ENCODE assay signal across 23 cellular contexts in genomic region chr16:54597222-54597621, GRCh38.
DNase-seq lines count a peak whose midpoint lies in the region; ATAC-seq, FAIRE-seq and TF ChIP-seq lines count a peak whose summit lies in the region.
"Had no signal": no experiment of that assay in that cellular context is flagged by ENCODE, and none has a peak within 500 bp of the region (broad histone marks: within the 10 kb centered on the region; RNA-seq: fewer than 3 reads in every experiment).

No MANE protein-coding gene starts in this region.

- peak overlapping the region; percentile 15 for H3K27ac Mint-ChIP-seq in neural progenitor cell
- H3K27ac Mint-ChIP-seq: B cell; CD14-positive monocyte; CD4-positive, alpha-beta memory T cell; CD4-positive, CD25-positive, alpha-beta regulatory T cell; CD8-positive, alpha-beta memory T cell had no signal

- peaks cover 27% of the 10 kb centered on the region for H3K27me3 Mint-ChIP-seq in neural progenitor cell (ENCODE audit: insufficient read depth, low read depth)

- H3K4me2 ChIP-seq in neural progenitor cell: no peak overlapping the region
- H3K4me2 ChIP-seq: A549 had no signal

- H3K27ac ChIP-seq in left lung (no peak overlapping the region), neural progenitor cell (no peak overlapping the region), upper lobe of right lung (no peak overlapping the region)
- H3K27ac ChIP-seq: 22Rv1; A549; BLaER1 treated with 17β-estradiol and CSF1 and Interleukin-3, amounts not matched to agents 10 nM and 100 nM had no signal

- FAIRE-seq in bronchial epithelial cell (lab: Jason Lieb, UNC): peak; percentile 72
- FAIRE-seq: A549, G401.6, GM12891, GM19239 had no signal

- H3K36me3 Mint-ChIP-seq in neural progenitor cell: no peaks in the 10 kb centered on the region
- H3K36me3 Mint-ChIP-seq: CD14-positive monocyte; CD4-positive, alpha-beta memory T cell; CD4-positive, CD25-positive, alpha-beta regulatory T cell; CD8-positive, alpha-beta memory T cell had no signal

- TF ChIP-seq CTCF in bronchial epithelial cell (IDR thresholded peaks at IDR 0.05; ENCODE audit: insufficient read depth, low read length, severe bottlenecking) (no peak), left lung (IDR thresholded peaks at IDR 0.05) (no peak), neural progenitor cell (IDR thresholded peaks at IDR 0.05) (no peak), upper lobe of right lung (IDR thresholded peaks at IDR 0.05) (no peak)

- H2AFZ ChIP-seq in neural progenitor cell (replicated peaks): no peak overlapping the region

- H3K4me1 Mint-ChIP-seq in neural progenitor cell: peaks cover 30% of the 10 kb centered on the region
- H3K4me1 Mint-ChIP-seq: B cell; CD14-positive monocyte; CD4-positive, alpha-beta memory T cell; CD8-positive, alpha-beta memory T cell had no signal

- H4K20me1 ChIP-seq in neural progenitor cell (ENCODE audit: low read depth): peaks cover 21% of the 10 kb centered on the region
- H4K20me1 ChIP-seq: BLaER1 treated with 17β-estradiol and CSF1 and Interleukin-3, amounts not matched to agents 10 nM and 100 nM had no signal

- no peaks in the 10 kb centered on the region for H3K36me3 ChIP-seq in bronchial epithelial cell (ENCODE audit: control insufficient read depth, insufficient read depth, low read length)
- no peaks in the 10 kb centered on the region for H3K36me3 ChIP-seq in left lung
- H3K36me3 ChIP-seq in neural progenitor cell: no peaks in the 10 kb centered on the region
- no peaks in the 10 kb centered on the region for H3K36me3 ChIP-seq in upper lobe of right lung
- H3K36me3 ChIP-seq: BLaER1 treated with 17β-estradiol and CSF1 and Interleukin-3, amounts not matched to agents 10 nM and 100 nM had no signal

- intact Hi-C loops in left lung (cut with DNase I) (no loop called here), upper lobe of right lung (cut with DNase I) (no loop called here)

- H3K9me3 Mint-ChIP-seq in neural progenitor cell: peaks cover 27% of the 10 kb centered on the region

- H3F3A ChIP-seq in neural progenitor cell (ENCODE audit: low read depth): peaks cover 12% of the 10 kb centered on the region

- H3K9me3 ChIP-seq in left lung (no peaks in the 10 kb centered on the region), neural progenitor cell (ENCODE audit: low read depth) (no peaks in the 10 kb centered on the region), upper lobe of right lung (no peaks in the 10 kb centered on the region)
- H3K9me3 ChIP-seq: A549 had no signal

- no peaks in the 10 kb centered on the region for H3K79me2 ChIP-seq in neural progenitor cell (ENCODE audit: low read depth)

- H3K27me3 ChIP-seq in bronchial epithelial cell (ENCODE audit: control insufficient read depth, insufficient read depth, low read length): peaks cover 2% of the 10 kb centered on the region
- H3K27me3 ChIP-seq in left lung: peaks cover 0 to 34% of the 10 kb centered on the region in 2 donors
- peaks cover 46% of the 10 kb centered on the region for H3K27me3 ChIP-seq in neural progenitor cell
- peaks cover 15% of the 10 kb centered on the region for H3K27me3 ChIP-seq in upper lobe of right lung
- H3K27me3 ChIP-seq: BLaER1 treated with 17β-estradiol and CSF1 and Interleukin-3, amounts not matched to agents 10 nM and 100 nM had no signal

- DNase-seq in bronchial epithelial cell (ENCODE audit: low read depth) (no peak), left lung (no peak), neural progenitor cell (ENCODE audit: low spot score) (no peak), upper lobe of right lung (no peak), DMS 273 treated with DMSO at 0.1 percent for 48 hours (lab: John Stamatoyannopoulos, UW) (no peak), cerebellar nuclear complex (lab: John Stamatoyannopoulos, UW) (no peak), amniotic stem cell (lab: John Stamatoyannopoulos, UW) (no peak)
- DNase-seq: AML-193; CD4-positive, alpha-beta memory T cell; CD4-positive, CD25-positive, alpha-beta regulatory T cell; CD8-positive, alpha-beta memory T cell; COR-L47; DMS79 treated with DMSO at 0.1 percent for 48 hours; GF-D8 had no signal

- ATAC-seq in left lung: peak; percentile 78
- ATAC-seq in upper lobe of right lung: peak; percentile 76
- ATAC-seq in HG02981 (IDR thresholded peaks at IDR 0.05; ENCODE audit: unreplicated experiment): no peak
- ATAC-seq: A549 had no signal

- no peak overlapping the region for H3K9ac ChIP-seq in neural progenitor cell
- H3K9ac ChIP-seq: BLaER1 treated with 17β-estradiol and CSF1 and Interleukin-3, amounts not matched to agents 10 nM and 100 nM had no signal

- no peak overlapping the region for H3K4me3 ChIP-seq in bronchial epithelial cell (ENCODE audit: low read depth, low read length)
- no peak overlapping the region for H3K4me3 ChIP-seq in left lung
- H3K4me3 ChIP-seq in neural progenitor cell: no peak overlapping the region
- no peak overlapping the region for H3K4me3 ChIP-seq in upper lobe of right lung
- H3K4me3 ChIP-seq: A549; BLaER1 treated with 17β-estradiol and CSF1 and Interleukin-3, amounts not matched to agents 10 nM and 100 nM had no signal

- no peak overlapping the region for H3K4me3 Mint-ChIP-seq in neural progenitor cell
- H3K4me3 Mint-ChIP-seq: B cell; CD14-positive monocyte; CD4-positive, alpha-beta memory T cell; CD4-positive, CD25-positive, alpha-beta regulatory T cell; CD8-positive, alpha-beta memory T cell had no signal

- no peaks in the 10 kb centered on the region for H3K4me1 ChIP-seq in left lung
- H3K4me1 ChIP-seq in neural progenitor cell: peaks cover 24% of the 10 kb centered on the region
- H3K4me1 ChIP-seq in upper lobe of right lung: no peaks in the 10 kb centered on the region
- H3K4me1 ChIP-seq: A549 had no signal
